In the genomic region with DNA sequence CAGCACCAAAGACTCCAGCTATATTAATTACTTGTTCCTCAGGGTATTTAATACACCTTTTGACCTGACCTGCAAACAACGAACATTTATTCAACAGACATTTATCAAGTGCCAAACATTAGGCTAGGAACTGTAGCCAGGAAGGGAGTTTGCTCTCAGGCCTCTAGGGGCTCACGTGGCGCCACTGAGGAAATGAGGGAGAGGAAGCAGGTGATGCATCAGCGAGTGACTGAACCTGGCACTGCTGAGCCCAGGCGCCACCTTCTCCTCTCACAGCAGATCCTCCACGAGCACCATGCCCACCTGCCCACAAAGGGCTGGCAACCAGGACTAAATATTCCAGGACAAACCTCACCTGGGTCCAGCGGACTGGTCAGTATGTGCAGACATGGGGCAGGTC, we compare ENCODE assay signal across 8 cellular contexts. TPM values are rescaled to one million over a fixed set of nuclear protein-coding genes. Genes with fewer than 3 reads are reported as not detected.
A peak's percentile ranks its signal among the peaks of the same experiment; 100 is the strongest.
DNase-seq lines count a peak whose midpoint lies in the region; ATAC-seq and TF ChIP-seq lines count a peak whose summit lies in the region.

No MANE protein-coding gene starts in this region.

- no peaks in the 10 kb centered on the region for H3K9me3 ChIP-seq in Caco-2

- no peaks in the 10 kb centered on the region for H3K4me1 ChIP-seq in Caco-2

- intact Hi-C loops in Caco-2 (cut with micrococcal nuclease; ENCODE audit: unreplicated experiment): no loop called here

- CTCF ChIA-PET in Caco-2 (lab: Charles Lee): no interaction called here

- H3K27ac Mint-ChIP-seq in Caco-2 (ENCODE audit: unreplicated experiment) (no peak overlapping the region), type B pancreatic cell (no peak overlapping the region)

- no peaks in the 10 kb centered on the region for H3K27me3 ChIP-seq in Caco-2 (replicated peaks; ENCODE audit: control insufficient read depth, insufficient read depth, low read length)

- no peaks in the 10 kb centered on the region for H3K27me3 Mint-ChIP-seq in Caco-2 (ENCODE audit: insufficient read depth, unreplicated experiment)
- H3K27me3 Mint-ChIP-seq in type B pancreatic cell: no peaks in the 10 kb centered on the region

- H3K36me3 Mint-ChIP-seq in Caco-2 (ENCODE audit: insufficient read depth, unreplicated experiment): peaks cover 46% of the 10 kb centered on the region
- peaks cover 46% of the 10 kb centered on the region for H3K36me3 Mint-ChIP-seq in type B pancreatic cell

- H3K4me3 ChIP-seq in Caco-2 (ENCODE audit: low read depth, low read length): no peak overlapping the region

- H3K4me1 Mint-ChIP-seq in Caco-2 (ENCODE audit: low read depth, unreplicated experiment) (peaks cover 7% of the 10 kb centered on the region), type B pancreatic cell (ENCODE audit: unreplicated experiment) (peaks cover 9% of the 10 kb centered on the region)

- no peak overlapping the region for H3K4me3 Mint-ChIP-seq in Caco-2 (ENCODE audit: unreplicated experiment)
- H3K4me3 Mint-ChIP-seq in type B pancreatic cell: no peak overlapping the region

- peak; percentile 61 for ATAC-seq in GM21390 (IDR thresholded peaks at IDR 0.05; ENCODE audit: unreplicated experiment)
- ATAC-seq in HG03039 (IDR thresholded peaks at IDR 0.05; ENCODE audit: unreplicated experiment): no peak

- no peaks in the 10 kb centered on the region for H3K9me3 Mint-ChIP-seq in Caco-2 (ENCODE audit: unreplicated experiment)
- no peaks in the 10 kb centered on the region for H3K9me3 Mint-ChIP-seq in type B pancreatic cell

- no TSS peak for BruUV-seq in Caco-2 (replicated peaks; lab: Mats Ljungman, UMichigan)

- POLR2A ChIA-PET in Caco-2 (lab: Charles Lee): no interaction called here

- H3K36me3 ChIP-seq in Caco-2 (ENCODE audit: control insufficient read depth, insufficient read depth, low read length): peaks cover 2% of the 10 kb centered on the region; the same call in 1 of the 2 replicates

- DNase-seq in Caco-2 (peak in 1 of 2 experiments; percentile 38), SHP77 treated with DMSO at 0.1 percent for 48 hours (lab: John Stamatoyannopoulos, UW) (peak; percentile 18), germinal center (ENCODE audit: low spot score) (peak; percentile 75), type B pancreatic cell (ENCODE audit: extremely low spot score, unreplicated experiment) (no peak), NCI-H1417 (lab: John Stamatoyannopoulos, UW) (no peak), SK-N-DZ (ENCODE audit: low spot score) (no peak)

- TF ChIP-seq CTCF in Caco-2 (IDR thresholded peaks at IDR 0.05; ENCODE audit: insufficient read depth in 1 of 2, low read depth in 1 of 2, low read length in 1 of 2, severe bottlenecking in 1 of 2, unreplicated experiment in 1 of 2) (peak; percentile 29 to 55), type B pancreatic cell (conservative IDR thresholded peaks at IDR 0.05) (peak; percentile 67)

RNA-seq across cellular contexts. Expression of a gene that starts 50.2 kb away (rescaled TPM):
- 74.3 and 76.2 TPM in 2 replicates for total RNA-seq in Caco-2 (2022)
- 50.2 and 52.7 TPM in 2 replicates for total RNA-seq in type B pancreatic cell (ENCODE audit: low replicate concordance)
- polyA plus RNA-seq in SK-N-DZ (2014; cell fraction: cytosol; rRNA removed): 27.4 and 30.3 TPM in 2 replicates
- 15.8 and 19.2 TPM in 2 replicates for polyA plus RNA-seq in SK-N-DZ (2014; cell fraction: nucleus; rRNA removed)

RNA-seq across cellular contexts. Expression of a gene that starts 50.7 kb away (rescaled TPM):
- total RNA-seq in Caco-2 (2022) (95.4 and 104 TPM in 2 replicates), type B pancreatic cell (ENCODE audit: low replicate concordance) (66.2 and 84.0 TPM in 2 replicates)
- polyA plus RNA-seq in SK-N-DZ (2014; cell fraction: cytosol; rRNA removed): 2.9 and 3.0 TPM in 2 replicates
- 9.1 and 22.6 TPM in 2 replicates for polyA plus RNA-seq in SK-N-DZ (2014; cell fraction: nucleus; rRNA removed)

Comparison
In these comparisons a context has a peak if more than half of its experiments do, and no peak if none do; other contexts are left out.
1. DNase-seq: peak in SHP77 treated with DMSO at 0.1 percent for 48 hours (single experiment) and germinal center (single experiment); none in type B pancreatic cell (single experiment), NCI-H1417 (0 of 3) and SK-N-DZ (single experiment).